Comparison of ENCODE assay signal across 26 cellular contexts in genomic region chr22:38949889-38950405, GRCh38. TPM values are rescaled to one million over a fixed set of nuclear protein-coding genes. Genes with fewer than 3 reads are reported as not detected.
A peak's percentile ranks its signal among the peaks of the same experiment; 100 is the strongest.
DNase-seq lines count a peak whose midpoint lies in the region; ATAC-seq and TF ChIP-seq lines count a peak whose summit lies in the region.
"Had no signal": no experiment of that assay in that cellular context is flagged by ENCODE, and none has a peak within 500 bp of the region (broad histone marks: within the 10 kb centered on the region; RNA-seq: fewer than 3 reads in every experiment).

No MANE protein-coding gene starts in this region.

- no peak overlapping the region for H3K4me3 ChIP-seq in naive thymus-derived CD4-positive, alpha-beta T cell (ENCODE audit: low read length)
- H3K4me3 ChIP-seq: GM23248 had no signal

- no peaks in the 10 kb centered on the region for H3K36me3 ChIP-seq in naive thymus-derived CD4-positive, alpha-beta T cell (ENCODE audit: control insufficient read depth in 2 of 3, insufficient read depth in 3 of 3, low read length in 3 of 3)

- H3K27me3 Mint-ChIP-seq in natural killer cell (ENCODE audit: low read depth in 2 of 2) = peaks cover 22 to 28% of the 10 kb centered on the region in 2 donors
- H3K27me3 Mint-ChIP-seq in type B pancreatic cell = peaks cover 9% of the 10 kb centered on the region
- peaks cover 20 to 40% (median 30%) of the 10 kb centered on the region in 5 donors for H3K27me3 Mint-ChIP-seq in naive thymus-derived CD4-positive, alpha-beta T cell

- ATAC-seq in natural killer cell (no peak), GM19023 (IDR thresholded peaks at IDR 0.05; ENCODE audit: unreplicated experiment) (no peak), GM18873 (IDR thresholded peaks at IDR 0.05; ENCODE audit: low FRiP score, unreplicated experiment) (no peak)
- ATAC-seq in naive thymus-derived CD4-positive, alpha-beta T cell = no peak
- ATAC-seq: PC-3 had no signal

- H3K4me1 ChIP-seq in naive thymus-derived CD4-positive, alpha-beta T cell (ENCODE audit: control insufficient read depth in 2 of 2, insufficient read depth in 2 of 2, low read length in 2 of 2) = no peaks in the 10 kb centered on the region

- no peak overlapping the region for H3K27ac Mint-ChIP-seq in natural killer cell
- peak overlapping the region; percentile 29 for H3K27ac Mint-ChIP-seq in type B pancreatic cell
- H3K27ac Mint-ChIP-seq in naive thymus-derived CD4-positive, alpha-beta T cell = peak overlapping the region in 1 of 9 donors; percentile 29
- H3K27ac Mint-ChIP-seq: B cell; CD4-positive, CD25-positive, alpha-beta regulatory T cell had no signal

- TF ChIP-seq CTCF in natural killer cell (IDR thresholded peaks at IDR 0.05) = no peak
- no peak for TF ChIP-seq CTCF in type B pancreatic cell (conservative IDR thresholded peaks at IDR 0.05)

- H3K27me3 ChIP-seq in naive thymus-derived CD4-positive, alpha-beta T cell (ENCODE audit: control insufficient read depth in 2 of 2, insufficient read depth in 2 of 2, low read length in 2 of 2) = no peaks in the 10 kb centered on the region

- intact Hi-C loops in natural killer cell (cut with micrococcal nuclease) = no loop called here
- intact Hi-C loops in naive thymus-derived CD4-positive, alpha-beta T cell (cut with micrococcal nuclease) = no loop called here

- no peaks in the 10 kb centered on the region for H3K9me3 ChIP-seq in naive thymus-derived CD4-positive, alpha-beta T cell (ENCODE audit: control insufficient read depth in 2 of 3, low read length in 3 of 3)

- no peaks in the 10 kb centered on the region for H3K9me3 Mint-ChIP-seq in natural killer cell
- no peaks in the 10 kb centered on the region for H3K9me3 Mint-ChIP-seq in type B pancreatic cell
- no peaks in the 10 kb centered on the region for H3K9me3 Mint-ChIP-seq in naive thymus-derived CD4-positive, alpha-beta T cell
- H3K9me3 Mint-ChIP-seq: CD4-positive, CD25-positive, alpha-beta regulatory T cell had no signal

- peak; percentile 47 for DNase-seq in activated CD8-positive, alpha-beta memory T cell treated with anti-CD3 and anti-CD28 coated beads for 24 hours
- no peak for DNase-seq in activated CD8-positive, alpha-beta memory T cell treated with anti-CD3 and anti-CD28 coated beads, Interleukin-2, amount 50 U/mL, for 4 hours
- DNase-seq in islet precursor cell = peak; percentile 50
- peak; percentile 7 for DNase-seq in natural killer cell
- no peak for DNase-seq in type B pancreatic cell (ENCODE audit: extremely low spot score, unreplicated experiment)
- no peak for DNase-seq in naive thymus-derived CD4-positive, alpha-beta T cell
- DNase-seq: CD4-positive, CD25-positive, alpha-beta regulatory T cell; COR-L47; DMS 273 treated with DMSO at 0.1 percent for 48 hours; DND-41; GM23248; HCEC 1CT; IMR-90; Karpas-422; NCI-H1417 treated with DMSO at 0.1 percent for 48 hours; NCI-H187 treated with DMSO at 0.1 percent for 48 hours; NCI-H226; NCI-H524 treated with DMSO at 0.1 percent for 48 hours; PC-3; RPMI8226 had no signal

- CTCF ChIA-PET in naive thymus-derived CD4-positive, alpha-beta T cell (lab: Charles Lee) = interaction anchor here (0.6 kb wide), 2 partner anchors 11 to 53 kb away, joined by 3 read pairs; no protein-coding TSS in a partner anchor

- H3K4me3 Mint-ChIP-seq in natural killer cell = no peak overlapping the region
- H3K4me3 Mint-ChIP-seq in type B pancreatic cell = no peak overlapping the region
- no peak overlapping the region for H3K4me3 Mint-ChIP-seq in naive thymus-derived CD4-positive, alpha-beta T cell
- H3K4me3 Mint-ChIP-seq: B cell; CD4-positive, CD25-positive, alpha-beta regulatory T cell had no signal

- no peak overlapping the region for H3K27ac ChIP-seq in naive thymus-derived CD4-positive, alpha-beta T cell (ENCODE audit: low read depth, low read length)
- H3K27ac ChIP-seq: 22Rv1, GM23248 had no signal

- POLR2A ChIA-PET in naive thymus-derived CD4-positive, alpha-beta T cell (lab: Charles Lee) = no interaction called here

- H3K4me1 Mint-ChIP-seq in natural killer cell = peaks cover 0 to 7% of the 10 kb centered on the region in 2 donors
- peaks cover 20% of the 10 kb centered on the region for H3K4me1 Mint-ChIP-seq in type B pancreatic cell (ENCODE audit: unreplicated experiment)
- peaks cover 0 to 42% (median 0%) of the 10 kb centered on the region in 7 donors for H3K4me1 Mint-ChIP-seq in naive thymus-derived CD4-positive, alpha-beta T cell

- no peaks in the 10 kb centered on the region for H3K36me3 Mint-ChIP-seq in natural killer cell
- no peaks in the 10 kb centered on the region for H3K36me3 Mint-ChIP-seq in type B pancreatic cell
- H3K36me3 Mint-ChIP-seq in naive thymus-derived CD4-positive, alpha-beta T cell = no peaks in the 10 kb centered on the region
- H3K36me3 Mint-ChIP-seq: CD4-positive, CD25-positive, alpha-beta regulatory T cell had no signal

RNA-seq across cellular contexts. Expression of gene APOBEC3A, which starts 7.5 kb away (rescaled TPM):
- 10 to 100 TPM in 1 of 3 donors, 1 to 10 TPM in 1, under 1 TPM in 1; 0.66 to 48.1 (median 4.3) TPM for total RNA-seq in natural killer cell
- 0.67 and 1.6 TPM in 2 replicates for total RNA-seq in type B pancreatic cell (ENCODE audit: low replicate concordance)
- 10 to 100 TPM in 2 of 5 experiments, not detected in 3; 15.7 to 79.1 TPM for total RNA-seq in naive thymus-derived CD4-positive, alpha-beta T cell
- polyA plus RNA-seq in naive thymus-derived CD4-positive, alpha-beta T cell = under 1 TPM in 1 of 2 donors, not detected in 1; 0.13 TPM
- total RNA-seq: B cell; CD4-positive, CD25-positive, alpha-beta regulatory T cell; G401; GM23248; IMR-90; MCF 10A; PC-3 had no signal
- polyA plus RNA-seq: GM23248, IMR-90 had no signal

RNA-seq across cellular contexts. Expression of gene APOBEC3B, which starts 32.2 kb away (rescaled TPM):
- total RNA-seq in natural killer cell = 1 to 10 TPM; 1.7 to 2.3 (median 2.2) TPM
- 6.7 and 7.1 TPM in 2 replicates for total RNA-seq in type B pancreatic cell (ENCODE audit: low replicate concordance)
- total RNA-seq in naive thymus-derived CD4-positive, alpha-beta T cell = 10 to 100 TPM in 2 of 5 experiments, 1 to 10 TPM in 1, under 1 TPM in 1, not detected in 1; 0.30 to 16.0 (median 7.1) TPM
- polyA plus RNA-seq in naive thymus-derived CD4-positive, alpha-beta T cell = not detected

Comparison
In these comparisons a context has a peak if more than half of its experiments do, and no peak if none do; other contexts are left out.
1. DNase-seq: peak in activated CD8-positive, alpha-beta memory T cell treated with anti-CD3 and anti-CD28 coated beads for 24 hours (single experiment), islet precursor cell (single experiment) and natural killer cell (single experiment); none in activated CD8-positive, alpha-beta memory T cell treated with anti-CD3 and anti-CD28 coated beads, Interleukin-2, amount 50 U/mL, for 4 hours (single experiment), type B pancreatic cell (single experiment) and naive thymus-derived CD4-positive, alpha-beta T cell (0 of 9).